1 cellular context compared by ENCODE assay signal in genomic region chr10:88991161-88991899, GRCh38.
TF ChIP-seq lines count a peak whose summit lies in the region.

No MANE protein-coding gene starts in this region.

TF ChIP-seq in HCT116, 20 proteins besides CTCF, POLR2A, EP300 and RAD21 (continued from another document):
- TF ChIP-seq CBX3 (IDR thresholded peaks at IDR 0.05; ENCODE audit: low read depth) (no peak), ZBTB33 (IDR thresholded peaks at IDR 0.05; ENCODE audit: extremely low read depth, insufficient replicate concordance, low read length) (no peak), ATF3 (IDR thresholded peaks at IDR 0.05) (no peak), EGR1 (IDR thresholded peaks at IDR 0.05; ENCODE audit: low read depth) (peak; percentile 86)
TF ChIP-seq in HCT116: peak in this region for 4.
